ENCODE assay signal across 14 cellular contexts in genomic region chr1:85484264-85484663, GRCh38. TPM values are rescaled to one million over a fixed set of nuclear protein-coding genes. Genes with fewer than 3 reads are reported as not detected.
"Had no signal": no experiment of that assay in that cellular context is flagged by ENCODE, and none has a peak within 500 bp of the region (broad histone marks: within the 10 kb centered on the region; RNA-seq: fewer than 3 reads in every experiment).

No MANE protein-coding gene starts in this region.

- H3K9me3 ChIP-seq: right atrium auricular region, tibial artery had no signal

- H3K4me3 Mint-ChIP-seq: activated CD4-positive, alpha-beta memory T cell treated with anti-CD3 and anti-CD28 coated beads for 36 hours; activated T-cell treated with anti-CD3 and anti-CD28 coated beads, Interleukin-2, amount 50 U/mL, for 4 hours; naive B cell; stimulated activated memory B cell treated with anti-CD40 and anti-IgM and Interleukin-4, amounts not matched to agents 10 μg/mL and 1 μg/mL and 100 μg/mL, for 72 hours had no signal

- H3K36me3 ChIP-seq: right atrium auricular region had no signal

- H3K9me3 Mint-ChIP-seq: activated CD4-positive, alpha-beta memory T cell treated with anti-CD3 and anti-CD28 coated beads for 36 hours; activated naive CD4-positive, alpha-beta T cell treated with anti-CD3 and anti-CD28 coated beads, Interleukin-2, amount 50 U/mL, for 72 hours; activated T-cell treated with anti-CD3 and anti-CD28 coated beads, Interleukin-2, amount 50 U/mL, for 4 hours; naive B cell; stimulated activated memory B cell treated with anti-CD40 and anti-IgM and Interleukin-4, amounts not matched to agents 10 μg/mL and 1 μg/mL and 100 μg/mL, for 72 hours had no signal

- H3K4me3 ChIP-seq: lung, right atrium auricular region, tibial artery had no signal

- DNase-seq: activated CD4-positive, alpha-beta memory T cell treated with anti-CD3 and anti-CD28 coated beads for 36 hours; activated CD4-positive, alpha-beta T cell treated with anti-CD3 and anti-CD28 coated beads for 1 hour; activated effector memory CD4-positive, alpha-beta T cell treated with anti-CD3 and anti-CD28 coated beads, Interleukin-2, amount 50 U/mL, for 16 hours; activated T-cell treated with anti-CD3 and anti-CD28 coated beads, Interleukin-2, amount 50 U/mL, for 4 hours; anterior cingulate cortex; effector CD4-positive, alpha-beta T cell; left colon; naive B cell; posterior cingulate gyrus; tibial artery had no signal

- H3K36me3 Mint-ChIP-seq: activated CD4-positive, alpha-beta memory T cell treated with anti-CD3 and anti-CD28 coated beads for 36 hours; activated naive CD4-positive, alpha-beta T cell treated with anti-CD3 and anti-CD28 coated beads, Interleukin-2, amount 50 U/mL, for 72 hours; stimulated activated memory B cell treated with anti-CD40 and anti-IgM and Interleukin-4, amounts not matched to agents 10 μg/mL and 1 μg/mL and 100 μg/mL, for 72 hours had no signal

- H3K4me1 Mint-ChIP-seq: naive B cell; stimulated activated memory B cell treated with anti-CD40 and anti-IgM and Interleukin-4, amounts not matched to agents 10 μg/mL and 1 μg/mL and 100 μg/mL, for 72 hours had no signal

- H3K27ac Mint-ChIP-seq: activated CD4-positive, alpha-beta memory T cell treated with anti-CD3 and anti-CD28 coated beads for 36 hours; activated naive CD4-positive, alpha-beta T cell treated with anti-CD3 and anti-CD28 coated beads, Interleukin-2, amount 50 U/mL, for 72 hours; naive B cell; stimulated activated memory B cell treated with anti-CD40 and anti-IgM and Interleukin-4, amounts not matched to agents 10 μg/mL and 1 μg/mL and 100 μg/mL, for 72 hours had no signal

- ATAC-seq: activated naive CD4-positive, alpha-beta T cell treated with anti-CD3 and anti-CD28 coated beads, Interleukin-2, amount 50 U/mL, for 72 hours; activated T-cell treated with anti-CD3 and anti-CD28 coated beads, Interleukin-2, amount 50 U/mL, for 4 hours; left colon; stimulated activated memory B cell treated with anti-CD40 and anti-IgM and Interleukin-4, amounts not matched to agents 10 μg/mL and 1 μg/mL and 100 μg/mL, for 72 hours had no signal

- H3K4me1 ChIP-seq: right atrium auricular region, tibial artery had no signal

- H3K27me3 ChIP-seq: right atrium auricular region, tibial artery had no signal

- H3K27ac ChIP-seq: right atrium auricular region, tibial artery had no signal

RNA-seq across cellular contexts. Expression of gene DDAH1, which starts 19.3 kb away (rescaled TPM):
- total RNA-seq: activated CD4-positive, alpha-beta memory T cell treated with anti-CD3 and anti-CD28 coated beads for 36 hours; activated naive CD4-positive, alpha-beta T cell treated with anti-CD3 and anti-CD28 coated beads, Interleukin-2, amount 50 U/mL, for 72 hours had no signal
